In the genomic region with DNA sequence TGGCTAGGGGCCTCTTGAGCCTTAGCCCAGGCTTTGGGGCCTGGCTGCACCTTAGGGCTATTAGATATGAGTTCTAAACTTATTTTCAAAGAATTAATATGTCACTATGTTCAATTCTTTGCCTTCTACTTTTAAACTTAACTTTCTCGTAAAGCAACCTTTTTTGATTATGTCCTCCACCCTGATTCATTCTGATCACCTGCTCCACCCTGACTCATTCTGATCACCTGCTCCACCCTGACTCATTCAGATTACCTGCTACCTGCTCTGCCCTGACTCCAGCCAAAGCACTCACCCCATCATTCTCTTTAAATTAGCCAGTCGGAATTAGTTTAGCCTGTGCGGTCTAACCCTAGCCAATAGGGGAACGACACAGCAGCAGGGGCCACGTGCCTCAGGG, we compare ENCODE assay signal across 7 cellular contexts.
DNase-seq lines count a peak whose midpoint lies in the region; FAIRE-seq and TF ChIP-seq lines count a peak whose summit lies in the region.
"Not testable (repeated sequence)": the region's sequence is repeated elsewhere in the genome, so short reads cannot be mapped to it uniquely, and the experiment has no call there.

No MANE protein-coding gene starts in this region.

- FAIRE-seq in H1 (lab: Jason Lieb, UNC) = not testable (repeated sequence)

- intact Hi-C loops in activated CD4-positive, alpha-beta T cell treated with anti-CD3 and anti-CD28 coated beads, Interleukin-2, amount 10 ng/mL, durations not matched to agents 24 days and 14 days (cut with micrococcal nuclease) = not testable (repeated sequence)

- H4K91ac ChIP-seq in H1 (replicated peaks; ENCODE audit: insufficient read length, low read length) = peak overlapping the region; percentile 35

- H2AFZ ChIP-seq in Loucy (ENCODE audit: low read length); H1 (ENCODE audit: low read length): not testable (repeated sequence)

- 61% methylated on average over 5 of the region's 5 CpGs; no CpG with 5 or more reads in 1 of the 2 experiments for WGBS in H1 (ENCODE audit: extremely low coverage in 1 of 2, insufficient coverage in 1 of 2, insufficient read length in 1 of 2, insufficient replicate concordance in 2 of 2, low coverage in 1 of 2, low lambda C conversion rate in 2 of 2, missing lambda C conversion rate in 1 of 2), 2 experiments

- peak overlapping the region; percentile 84 for H3K4me3 ChIP-seq in DOHH2 (ENCODE audit: low read length)
- H3K4me3 ChIP-seq in Loucy (ENCODE audit: low read length, poor library complexity, severe bottlenecking) = peak overlapping the region; percentile 85
- not testable (repeated sequence) for H3K4me3 ChIP-seq in NT2/D1 (ENCODE audit: insufficient read length, low read depth)
- peak overlapping the region in 2 of 4 experiments; percentile 54 to 62; a peak in 4 of 8 replicates for H3K4me3 ChIP-seq in H1 (ENCODE audit: extremely low read depth in 1 of 4, insufficient read depth in 2 of 4, low read depth in 3 of 4, low read length in 4 of 4)

- H3K9ac ChIP-seq in Loucy (ENCODE audit: low read depth, low read length, poor library complexity, severe bottlenecking) = peak overlapping the region; percentile 85
- peak overlapping the region; percentile 75 for H3K9ac ChIP-seq in NT2/D1 (ENCODE audit: insufficient read length, low read depth)
- not testable (repeated sequence) for H3K9ac ChIP-seq in H1 (replicated peaks in 1 of 4; ENCODE audit: extremely low read depth in 1 of 4, low read depth in 3 of 4, low read length in 3 of 4)

- H2BK12ac ChIP-seq in H1 (ENCODE audit: low read depth, low read length) = peak overlapping the region; percentile 82

- H3K27ac Mint-ChIP-seq in activated CD4-positive, alpha-beta T cell treated with anti-CD3 and anti-CD28 coated beads, Interleukin-2, amount 10 ng/mL, durations not matched to agents 24 days and 14 days; immature natural killer cell; nephron: not testable (repeated sequence)

- H3K4me1 ChIP-seq in DOHH2 (ENCODE audit: control insufficient read depth, low read length) (peaks cover 60% of the 10 kb centered on the region), Loucy (ENCODE audit: insufficient read depth, low read length, poor library complexity, severe bottlenecking) (peaks cover 49% of the 10 kb centered on the region), NT2/D1 (ENCODE audit: insufficient read depth, insufficient read length) (peaks cover 23% of the 10 kb centered on the region), H1 (replicated peaks in 1 of 4; ENCODE audit: control insufficient read depth in 3 of 4, insufficient read depth in 4 of 4, low read length in 3 of 4) (peaks cover 8 to 25% (median 15%) of the 10 kb centered on the region in 4 experiments)

- H3K4ac ChIP-seq in H1 (replicated peaks; ENCODE audit: insufficient read length, low read depth, low read length) = not testable (repeated sequence)

- H2BK20ac ChIP-seq in H1 (ENCODE audit: low read length) = peak overlapping the region; percentile 3; the same call in 1 of the 2 replicates

- TF ChIP-seq CTCF in DOHH2 (IDR thresholded peaks at IDR 0.05; ENCODE audit: low read depth, low read length, poor library complexity, severe bottlenecking); Loucy (conservative IDR thresholded peaks at IDR 0.05; ENCODE audit: low read length); H1 (IDR thresholded peaks at IDR 0.05; ENCODE audit: control extremely low read depth in 1 of 3, insufficient read depth in 1 of 3, low read depth in 1 of 3, low read length in 3 of 3); nephron (IDR thresholded peaks at IDR 0.05; ENCODE audit: unreplicated experiment in 3 of 3): not testable (repeated sequence)

- peak overlapping the region; percentile 93 for H3K18ac ChIP-seq in H1 (ENCODE audit: extremely low read depth, low read length)

- H3K23ac ChIP-seq in H1 (ENCODE audit: insufficient read length) = not testable (repeated sequence)

- POLR2A ChIA-PET in H1 (lab: Charles Lee; ENCODE audit: partially characterized antibody) = interaction anchor here (1.0 to 1.5 kb wide), 2 partner anchors 10 to 15 kb away, joined by 4 to 11 read pairs; no protein-coding TSS in a partner anchor

- not testable (repeated sequence) for H3K9me3 ChIP-seq in DOHH2 (ENCODE audit: control insufficient read depth, insufficient read depth, low read length); Loucy (ENCODE audit: insufficient read depth, low read depth, low read length); NT2/D1 (ENCODE audit: insufficient read depth, low read length); H1 (ENCODE audit: insufficient read depth in 2 of 2, low read depth in 1 of 2, low read length in 1 of 2)

- not testable (repeated sequence) for H4K8ac ChIP-seq in H1 (ENCODE audit: extremely low read depth, insufficient read depth, low read length)

- peak overlapping the region; percentile 93 for H3K27ac ChIP-seq in DOHH2 (ENCODE audit: low read depth, low read length)
- not testable (repeated sequence) for H3K27ac ChIP-seq in H1 (ENCODE audit: low read depth, low read length)

- H3K36me3 Mint-ChIP-seq in activated CD4-positive, alpha-beta T cell treated with anti-CD3 and anti-CD28 coated beads, Interleukin-2, amount 10 ng/mL, durations not matched to agents 24 days and 14 days (ENCODE audit: low read depth); immature natural killer cell; nephron (ENCODE audit: low read depth): not testable (repeated sequence)

- not testable (repeated sequence) for H2BK120ac ChIP-seq in H1 (replicated peaks; ENCODE audit: low read depth, low read length)

- TF ChIP-seq EP300 in H1 (IDR thresholded peaks at IDR 0.05; ENCODE audit: borderline replicate concordance in 1 of 2, low read depth in 2 of 2, low read length in 2 of 2) = not testable (repeated sequence)

- peak overlapping the region; percentile 26 for H3K4me3 Mint-ChIP-seq in activated CD4-positive, alpha-beta T cell treated with anti-CD3 and anti-CD28 coated beads, Interleukin-2, amount 10 ng/mL, durations not matched to agents 24 days and 14 days
- H3K4me3 Mint-ChIP-seq in immature natural killer cell (peak overlapping the region in 3 of 5 donors; percentile 10 to 41 (median 22)), nephron (peak overlapping the region; percentile 38 to 63 (median 39))

- DNase-seq in NT2/D1 (ENCODE audit: low read depth, low spot score); activated CD4-positive, alpha-beta T cell treated with anti-CD3 and anti-CD28 coated beads, Interleukin-2, amount 10 ng/mL, durations not matched to agents 24 days and 14 days; H1 (ENCODE audit: low read depth in 1 of 2, low spot score in 2 of 2); immature natural killer cell: not testable (repeated sequence)

- H3K9me3 Mint-ChIP-seq in activated CD4-positive, alpha-beta T cell treated with anti-CD3 and anti-CD28 coated beads, Interleukin-2, amount 10 ng/mL, durations not matched to agents 24 days and 14 days; immature natural killer cell; nephron: not testable (repeated sequence)

- not testable (repeated sequence) for TF ChIP-seq RAD21 in H1 (IDR thresholded peaks at IDR 0.05 in 1 of 2, conservative IDR thresholded peaks at IDR 0.05 in 1 of 2; ENCODE audit: low read depth in 2 of 2, low read length in 2 of 2)

- H3K36me3 ChIP-seq in DOHH2 (ENCODE audit: control insufficient read depth, low read length) = peaks cover 37% of the 10 kb centered on the region
- H3K36me3 ChIP-seq in Loucy (ENCODE audit: insufficient read depth, low read length); NT2/D1 (ENCODE audit: insufficient read depth, insufficient read length, low read length); H1 (ENCODE audit: control insufficient read depth in 2 of 4, insufficient read depth in 4 of 4, low read length in 3 of 4): not testable (repeated sequence)

- not testable (repeated sequence) for H3K23me2 ChIP-seq in H1 (ENCODE audit: low read depth, low read length)

- not testable (repeated sequence) for H3K27me3 ChIP-seq in DOHH2 (ENCODE audit: control insufficient read depth, low read length); Loucy (ENCODE audit: insufficient read depth, low read length, poor library complexity, severe bottlenecking); NT2/D1 (ENCODE audit: insufficient read depth, insufficient read length); H1 (replicated peaks in 1 of 4; ENCODE audit: control insufficient read depth in 3 of 4, extremely low read depth in 1 of 4, insufficient read depth in 3 of 4, low read length in 3 of 4)

- H4K5ac ChIP-seq in H1 (ENCODE audit: insufficient read length, low read depth, low read length) = not testable (repeated sequence)

- H2BK5ac ChIP-seq in H1 (ENCODE audit: low read depth, low read length) = peak overlapping the region; percentile 82; the same call in 1 of the 2 replicates

- not testable (repeated sequence) for H3K79me1 ChIP-seq in H1 (ENCODE audit: low read depth, low read length)

- not testable (repeated sequence) for H3K14ac ChIP-seq in H1 (ENCODE audit: insufficient read length)

- H3K4me2 ChIP-seq in DOHH2 (ENCODE audit: low read length) = peak overlapping the region; percentile 68
- peak overlapping the region; percentile 92 for H3K4me2 ChIP-seq in Loucy (ENCODE audit: low read depth, low read length, poor library complexity, severe bottlenecking)
- peak overlapping the region; percentile 82 to 94 for H3K4me2 ChIP-seq in H1 (ENCODE audit: insufficient read depth in 1 of 2, low read depth in 2 of 2, low read length in 2 of 2)

- not testable (repeated sequence) for H3K56ac ChIP-seq in H1 (replicated peaks; ENCODE audit: insufficient read length, low read depth, low read length)

- H3K79me2 ChIP-seq in DOHH2 (ENCODE audit: control insufficient read depth, low read length) (peaks cover 37% of the 10 kb centered on the region), Loucy (ENCODE audit: insufficient read depth, low read length) (peaks cover 11% of the 10 kb centered on the region; the same call in 1 of the 2 replicates)
- not testable (repeated sequence) for H3K79me2 ChIP-seq in H1 (ENCODE audit: control insufficient read depth in 1 of 2, insufficient read depth in 2 of 2, low read length in 2 of 2)

- H2BK15ac ChIP-seq in H1 (ENCODE audit: low read length) = not testable (repeated sequence)

- CTCF ChIA-PET in H1 (lab: Charles Lee; ENCODE audit: partially characterized antibody) = interaction anchor here (0.5 to 1.2 kb wide), 4 partner anchors 25 to 285 kb away, joined by 3 read pairs; no protein-coding TSS in a partner anchor

- H3K27me3 Mint-ChIP-seq in activated CD4-positive, alpha-beta T cell treated with anti-CD3 and anti-CD28 coated beads, Interleukin-2, amount 10 ng/mL, durations not matched to agents 24 days and 14 days = peaks cover 38% of the 10 kb centered on the region
- peaks cover 2 to 23% (median 2%) of the 10 kb centered on the region in 3 donors for H3K27me3 Mint-ChIP-seq in immature natural killer cell (ENCODE audit: low read depth in 3 of 3)
- H3K27me3 Mint-ChIP-seq in nephron (ENCODE audit: low read depth) = peaks cover 59% of the 10 kb centered on the region

- not testable (repeated sequence) for TF ChIP-seq POLR2A in H1 (IDR thresholded peaks at IDR 0.05; ENCODE audit: control extremely low read depth in 1 of 2, low read depth in 2 of 2, low read length in 2 of 2)

- H3F3A ChIP-seq in DOHH2 (ENCODE audit: control insufficient read depth, insufficient read depth); Loucy (ENCODE audit: low read depth): not testable (repeated sequence)

- peaks cover 11% of the 10 kb centered on the region for H3K4me1 Mint-ChIP-seq in activated CD4-positive, alpha-beta T cell treated with anti-CD3 and anti-CD28 coated beads, Interleukin-2, amount 10 ng/mL, durations not matched to agents 24 days and 14 days
- H3K4me1 Mint-ChIP-seq in immature natural killer cell = peaks cover 13 to 17% of the 10 kb centered on the region in 2 donors
- peaks cover 11% of the 10 kb centered on the region for H3K4me1 Mint-ChIP-seq in nephron

- H4K20me1 ChIP-seq in DOHH2 (ENCODE audit: control insufficient read depth, insufficient read depth, low read depth, low read length) = peaks cover 11% of the 10 kb centered on the region
- H4K20me1 ChIP-seq in Loucy (ENCODE audit: insufficient read depth, low read length, poor library complexity, severe bottlenecking); H1 (replicated peaks in 1 of 2; ENCODE audit: control insufficient read depth in 1 of 2, insufficient read depth in 2 of 2, low read length in 2 of 2): not testable (repeated sequence)

- H3K9me2 ChIP-seq in DOHH2 (replicated peaks; ENCODE audit: control insufficient read depth, low read length); Loucy (replicated peaks; ENCODE audit: low read depth, low read length): not testable (repeated sequence)

- not testable (repeated sequence) for H2AK5ac ChIP-seq in H1 (ENCODE audit: low read depth, low read length)
